In the genomic region with DNA sequence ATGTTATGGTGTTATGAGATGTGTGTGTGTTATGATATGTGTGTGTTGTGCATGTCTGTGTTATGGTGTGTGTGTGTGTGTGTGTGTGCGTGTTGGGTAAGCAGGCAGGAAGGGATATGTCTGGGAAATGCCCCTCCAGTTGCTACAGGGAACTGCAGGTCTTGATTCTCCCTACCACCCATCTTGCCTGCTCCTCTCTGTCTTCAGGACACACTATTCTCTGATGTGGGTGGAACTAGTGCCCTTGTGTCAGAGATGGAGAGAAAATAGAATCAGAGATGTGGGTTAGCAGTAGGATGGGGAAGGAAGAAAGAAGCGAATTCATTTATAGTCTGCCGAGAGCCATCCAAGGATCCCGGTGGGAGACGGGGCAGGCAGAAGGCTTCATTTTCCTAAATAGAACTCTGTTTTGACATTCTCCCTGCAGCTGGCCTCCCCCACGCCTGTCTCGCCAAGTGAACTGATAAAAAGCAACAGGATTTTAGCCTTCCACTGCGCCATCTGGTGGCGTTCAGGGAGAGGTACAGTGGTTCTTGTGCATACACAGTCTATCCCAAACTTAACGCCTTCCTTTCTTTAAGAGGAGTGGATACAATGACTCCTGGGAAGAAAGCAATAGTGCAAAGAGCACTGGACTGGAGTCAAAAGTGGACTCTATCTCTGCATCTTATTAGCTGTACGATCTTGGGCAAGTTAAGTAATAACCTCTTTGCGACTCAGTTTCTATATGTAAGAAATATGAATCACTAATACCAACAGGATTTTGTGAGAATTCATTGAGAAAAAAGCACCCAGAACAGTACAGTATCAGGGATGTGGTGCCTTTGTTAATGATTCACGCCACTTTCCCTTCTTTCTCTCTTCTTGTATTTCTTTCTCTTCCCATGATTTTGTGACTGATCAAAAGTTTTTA, we compare ENCODE assay signal across 8 cellular contexts. TPM values are rescaled to one million over a fixed set of nuclear protein-coding genes. Genes with fewer than 3 reads are reported as not detected.
DNase-seq lines count a peak whose midpoint lies in the region; ATAC-seq, FAIRE-seq and TF ChIP-seq lines count a peak whose summit lies in the region.
"Had no signal": no experiment of that assay in that cellular context is flagged by ENCODE, and none has a peak within 500 bp of the region (broad histone marks: within the 10 kb centered on the region; RNA-seq: fewer than 3 reads in every experiment).

No MANE protein-coding gene starts in this region.

- H3K9ac ChIP-seq in astrocyte (ENCODE audit: low read length): no peak overlapping the region
- H3K9ac ChIP-seq in skeletal muscle tissue (ENCODE audit: low read depth in 1 of 3, low read length in 3 of 3): peak overlapping the region in 2 of 3 donors; percentile 32 to 36

- in situ Hi-C loops in GM13976 (cut with MboI; ENCODE audit: low sequenced_read_pairs, unreplicated experiment): no loop called here

- H3K36me3 Mint-ChIP-seq in astrocyte (ENCODE audit: low read depth, unreplicated experiment): no peaks in the 10 kb centered on the region

- no peaks in the 10 kb centered on the region for H3K9me3 Mint-ChIP-seq in astrocyte (ENCODE audit: unreplicated experiment)
- H3K9me3 Mint-ChIP-seq: stimulated activated naive CD8-positive, alpha-beta T cell treated with anti-CD3 and anti-CD28 coated beads, Interleukin-15, Interleukin-2, amounts not matched to agents 100 ng/mL and 50 ng/mL, for 24 hours had no signal

- H3K27me3 Mint-ChIP-seq in astrocyte (ENCODE audit: low read depth, unreplicated experiment): peaks cover 6% of the 10 kb centered on the region
- H3K27me3 Mint-ChIP-seq: stimulated activated naive CD8-positive, alpha-beta T cell treated with anti-CD3 and anti-CD28 coated beads, Interleukin-15, Interleukin-2, amounts not matched to agents 100 ng/mL and 50 ng/mL, for 24 hours had no signal

- peak overlapping the region; percentile 14 for H3K27ac Mint-ChIP-seq in astrocyte (ENCODE audit: unreplicated experiment)
- H3K27ac Mint-ChIP-seq: stimulated activated naive CD8-positive, alpha-beta T cell treated with anti-CD3 and anti-CD28 coated beads, Interleukin-15, Interleukin-2, amounts not matched to agents 100 ng/mL and 50 ng/mL, for 24 hours had no signal

- H3K27ac ChIP-seq in astrocyte (ENCODE audit: low read depth, low read length): no peak overlapping the region
- H3K27ac ChIP-seq in skeletal muscle tissue (ENCODE audit: low read depth, low read length): no peak overlapping the region

- peaks cover 4% of the 10 kb centered on the region for H3K4me1 ChIP-seq in astrocyte (ENCODE audit: insufficient read depth, low read length)
- H3K4me1 ChIP-seq in skeletal muscle tissue (ENCODE audit: control insufficient read depth in 3 of 3, insufficient read depth in 3 of 3, low read length in 3 of 3): peaks cover 5 to 9% (median 7%) of the 10 kb centered on the region in 3 donors

- DNase-seq in GM13976 (ENCODE audit: low spot score) (peak; percentile 61), NCI-H187 treated with DMSO at 0.1 percent for 48 hours (lab: John Stamatoyannopoulos, UW) (peak; percentile 12), T-helper 9 cell (peak; percentile 61), astrocyte (ENCODE audit: low read depth) (peak; percentile 49), hippocampal formation (lab: John Stamatoyannopoulos, UW) (peak; percentile 73 to 74)

- peak; percentile 23 for FAIRE-seq in astrocyte (lab: Jason Lieb, UNC)

- H3K9me3 ChIP-seq in astrocyte (ENCODE audit: insufficient read depth, low read depth, low read length) (no peaks in the 10 kb centered on the region), skeletal muscle tissue (ENCODE audit: control insufficient read depth in 3 of 3, low read length in 3 of 3) (no peaks in the 10 kb centered on the region)

- H3K4me2 ChIP-seq in astrocyte (ENCODE audit: low read length): peak overlapping the region; percentile 61

- H3K27me3 ChIP-seq in astrocyte (ENCODE audit: insufficient read depth, low read length): no peaks in the 10 kb centered on the region
- H3K27me3 ChIP-seq in skeletal muscle tissue (ENCODE audit: control insufficient read depth in 3 of 3, insufficient read depth in 3 of 3, low read length in 3 of 3): no peaks in the 10 kb centered on the region

- no peak overlapping the region for H3K4me3 Mint-ChIP-seq in astrocyte (ENCODE audit: unreplicated experiment)
- H3K4me3 Mint-ChIP-seq: stimulated activated naive CD8-positive, alpha-beta T cell treated with anti-CD3 and anti-CD28 coated beads, Interleukin-15, Interleukin-2, amounts not matched to agents 100 ng/mL and 50 ng/mL, for 24 hours had no signal

- H3K36me3 ChIP-seq in astrocyte (ENCODE audit: insufficient read depth, low read length) (no peaks in the 10 kb centered on the region), skeletal muscle tissue (ENCODE audit: control insufficient read depth in 3 of 3, insufficient read depth in 3 of 3, low read length in 3 of 3) (no peaks in the 10 kb centered on the region)

- H2AFZ ChIP-seq in astrocyte (ENCODE audit: low read depth, low read length): peak overlapping the region; percentile 38

- H4K20me1 ChIP-seq in astrocyte (ENCODE audit: insufficient read depth, low read length): no peaks in the 10 kb centered on the region

- peaks cover 7% of the 10 kb centered on the region for H3K4me1 Mint-ChIP-seq in astrocyte (ENCODE audit: low read depth, unreplicated experiment)

- ATAC-seq in HG02759 (IDR thresholded peaks at IDR 0.05; ENCODE audit: unreplicated experiment): peak; percentile 88

- H3K79me2 ChIP-seq in astrocyte (ENCODE audit: insufficient read depth, low read length): no peaks in the 10 kb centered on the region

- peak; percentile 87 for TF ChIP-seq CTCF in GM13976 (IDR thresholded peaks at IDR 0.05; ENCODE audit: borderline replicate concordance, control extremely low read depth, extremely low read depth, insufficient read depth, missing control alignments)
- TF ChIP-seq CTCF in astrocyte (IDR thresholded peaks at IDR 0.05; ENCODE audit: insufficient read depth, low read depth, low read length): peak; percentile 93

- H3K4me3 ChIP-seq in astrocyte (ENCODE audit: insufficient read depth, low read depth, low read length) (no peak overlapping the region), skeletal muscle tissue (ENCODE audit: low read length in 3 of 3) (peak overlapping the region in 1 of 3 donors; percentile 22)

RNA-seq across cellular contexts. Expression of a gene that starts 14.1 kb away (rescaled TPM):
- total RNA-seq in astrocyte (16.5 and 17.6 TPM in 2 replicates), skeletal muscle tissue (37.6 TPM)

Comparison
In these comparisons a context has a peak if more than half of its experiments do, and no peak if none do; other contexts are left out.
1. DNase-seq: peak in every context shown above with its lines; median percentile 74 in hippocampal formation; 61 in GM13976; 61 in T-helper 9 cell; 49 in astrocyte; 12 in NCI-H187 treated with DMSO at 0.1 percent for 48 hours.